ENCODE assay signal across 8 cellular contexts in genomic region chr12:9707864-9708808, GRCh38. TPM values are rescaled to one million over a fixed set of nuclear protein-coding genes. Genes with fewer than 3 reads are reported as not detected.
DNase-seq lines count a peak whose midpoint lies in the region; ATAC-seq and TF ChIP-seq lines count a peak whose summit lies in the region.

No MANE protein-coding gene starts in this region.

- H3K36me3 ChIP-seq in lung (ENCODE audit: control insufficient read depth in 2 of 2, insufficient read depth in 2 of 2, low read length in 2 of 2) = no peaks in the 10 kb centered on the region

- DNase-seq in NCI-H510A treated with DMSO at 0.1 percent for 48 hours (lab: John Stamatoyannopoulos, UW) (peak; percentile 14), NCI-H510A (lab: John Stamatoyannopoulos, UW) (no peak), NCI-H146 (lab: John Stamatoyannopoulos, UW) (peak; percentile 54), coronary artery (ENCODE audit: low spot score) (no peak), lung (ENCODE audit: low spot score) (peak; percentile 57)
- peak; percentile 37 for DNase-seq in stimulated activated CD8-positive, alpha-beta memory T cell treated with anti-CD3 and anti-CD28 coated beads, Interleukin-7, amount 100 ng/mL, for 24 hours (ENCODE audit: low read depth)

- TF ChIP-seq CTCF in coronary artery (IDR thresholded peaks at IDR 0.05) = peak; percentile 30
- TF ChIP-seq CTCF in lung (IDR thresholded peaks at IDR 0.05; ENCODE audit: control extremely low read depth, extremely low read depth) = peak; percentile 73

- no peaks in the 10 kb centered on the region for H3K9me3 ChIP-seq in lung (ENCODE audit: control insufficient read depth in 2 of 2, insufficient read depth in 1 of 2, low read length in 1 of 2)

- peaks cover 0 to 2% of the 10 kb centered on the region in 2 donors for H3K4me1 ChIP-seq in lung (ENCODE audit: control insufficient read depth in 2 of 2, insufficient read depth in 2 of 2, low read length in 2 of 2)

- H3K4me3 ChIP-seq in coronary artery (no peak overlapping the region), lung (no peak overlapping the region)

- ATAC-seq in activated CD4-positive, CD25-positive, alpha-beta regulatory T cell treated with anti-CD3 and anti-CD28 coated beads, Interleukin-2, amount 50 U/mL, for 24 hours = peak; percentile 71 to 84
- ATAC-seq in lung (ENCODE audit: insufficient read depth, low FRiP score) (peak; percentile 79), GM21381 (IDR thresholded peaks at IDR 0.05; ENCODE audit: unreplicated experiment) (no peak)

- no peak overlapping the region for H3K27ac ChIP-seq in coronary artery
- no peak overlapping the region for H3K27ac ChIP-seq in lung (ENCODE audit: low read depth in 1 of 2, low read length in 1 of 2)

- WGBS in lung, 2 donors = 53 to 64% methylated on average over 12 of the region's 12 CpGs

- H3K27me3 ChIP-seq in lung (ENCODE audit: control insufficient read depth, insufficient read depth) = no peaks in the 10 kb centered on the region

RNA-seq across cellular contexts. Expression of gene CLECL1, which starts 24.8 kb away (rescaled TPM):
- 1 to 10 TPM in 1 of 2 donors, under 1 TPM in 1; 0.74 to 2.1 TPM for total RNA-seq in lung
- polyA plus RNA-seq in lung = 1 to 10 TPM in 1 of 2 donors, under 1 TPM in 1; 0.72 to 1.9 TPM

RNA-seq across cellular contexts. Expression of gene CLEC2D, which starts 38.6 kb away (rescaled TPM):
- total RNA-seq in lung = 10 to 100 TPM; 11.6 to 30.5 TPM
- 1 to 10 TPM; 4.4 to 6.4 TPM for polyA plus RNA-seq in lung

RNA-seq across cellular contexts. Expression of gene CD69, which starts 52.6 kb away (rescaled TPM):
- 10 to 100 TPM in 1 of 2 donors, 1 to 10 TPM in 1; 5.2 to 17.4 TPM for total RNA-seq in lung
- polyA plus RNA-seq in lung = 10 to 100 TPM in 1 of 2 donors, 1 to 10 TPM in 1; 3.9 to 14.2 TPM

Comparison
In these comparisons a context has a peak if more than half of its experiments do, and no peak if none do; other contexts are left out.
1. DNase-seq: peak in NCI-H510A treated with DMSO at 0.1 percent for 48 hours (single experiment), NCI-H146 (single experiment), lung (single experiment) and stimulated activated CD8-positive, alpha-beta memory T cell treated with anti-CD3 and anti-CD28 coated beads, Interleukin-7, amount 100 ng/mL, for 24 hours (single experiment); none in NCI-H510A (single experiment) and coronary artery (single experiment).